Comparison of ENCODE assay signal across 1 cellular context in the genomic region with DNA sequence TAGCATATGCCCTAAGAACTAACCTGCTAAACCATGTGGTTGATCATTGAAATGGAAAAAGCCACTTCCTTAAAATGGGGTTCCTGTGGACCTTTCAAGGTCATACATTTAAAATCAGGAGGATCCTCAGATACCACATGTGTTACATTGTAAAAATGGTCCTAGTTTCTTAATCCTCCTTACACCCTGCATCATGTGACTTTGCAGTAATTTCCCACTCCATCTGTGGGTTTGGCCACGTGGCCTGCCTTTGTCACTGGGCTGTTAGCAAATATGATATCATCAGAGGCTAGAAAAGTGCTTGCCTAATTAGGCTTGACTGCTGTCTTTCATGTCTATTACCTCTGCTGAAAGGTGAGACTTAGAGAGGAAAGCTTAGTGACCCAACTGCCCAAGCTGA.
TF ChIP-seq lines count a peak whose summit lies in the region.

No MANE protein-coding gene starts in this region.

TF ChIP-seq in GM12878, 131 proteins besides CTCF, POLR2A, EP300 and RAD21 (continued from another document):
- no peak for TF ChIP-seq E4F1 (IDR thresholded peaks at IDR 0.05; ENCODE audit: borderline replicate concordance, partially characterized antibody)
- TF ChIP-seq BACH1 (IDR thresholded peaks at IDR 0.05; ENCODE audit: borderline replicate concordance): no peak
- TF ChIP-seq, protein P1, sequence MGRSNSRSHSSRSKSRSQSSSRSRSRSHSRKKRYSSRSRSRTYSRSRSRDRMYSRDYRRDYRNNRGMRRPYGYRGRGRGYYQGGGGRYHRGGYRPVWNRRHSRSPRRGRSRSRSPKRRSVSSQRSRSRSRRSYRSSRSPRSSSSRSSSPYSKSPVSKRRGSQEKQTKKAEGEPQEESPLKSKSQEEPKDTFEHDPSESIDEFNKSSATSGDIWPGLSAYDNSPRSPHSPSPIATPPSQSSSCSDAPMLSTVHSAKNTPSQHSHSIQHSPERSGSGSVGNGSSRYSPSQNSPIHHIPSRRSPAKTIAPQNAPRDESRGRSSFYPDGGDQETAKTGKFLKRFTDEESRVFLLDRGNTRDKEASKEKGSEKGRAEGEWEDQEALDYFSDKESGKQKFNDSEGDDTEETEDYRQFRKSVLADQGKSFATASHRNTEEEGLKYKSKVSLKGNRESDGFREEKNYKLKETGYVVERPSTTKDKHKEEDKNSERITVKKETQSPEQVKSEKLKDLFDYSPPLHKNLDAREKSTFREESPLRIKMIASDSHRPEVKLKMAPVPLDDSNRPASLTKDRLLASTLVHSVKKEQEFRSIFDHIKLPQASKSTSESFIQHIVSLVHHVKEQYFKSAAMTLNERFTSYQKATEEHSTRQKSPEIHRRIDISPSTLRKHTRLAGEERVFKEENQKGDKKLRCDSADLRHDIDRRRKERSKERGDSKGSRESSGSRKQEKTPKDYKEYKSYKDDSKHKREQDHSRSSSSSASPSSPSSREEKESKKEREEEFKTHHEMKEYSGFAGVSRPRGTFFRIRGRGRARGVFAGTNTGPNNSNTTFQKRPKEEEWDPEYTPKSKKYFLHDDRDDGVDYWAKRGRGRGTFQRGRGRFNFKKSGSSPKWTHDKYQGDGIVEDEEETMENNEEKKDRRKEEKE (IDR thresholded peaks at IDR 0.05): no peak
- TF ChIP-seq NR2F1 (conservative IDR thresholded peaks at IDR 0.05): peak; percentile 28; the same call in 1 of the 2 replicates
- TF ChIP-seq BHLHE40 (IDR thresholded peaks at IDR 0.05; ENCODE audit: borderline replicate concordance in 1 of 2, low read depth in 2 of 2, low read length in 1 of 2): peak in 1 of 2 experiments; percentile 39; a peak in 1 of 4 replicates
- TF ChIP-seq, protein P2, sequence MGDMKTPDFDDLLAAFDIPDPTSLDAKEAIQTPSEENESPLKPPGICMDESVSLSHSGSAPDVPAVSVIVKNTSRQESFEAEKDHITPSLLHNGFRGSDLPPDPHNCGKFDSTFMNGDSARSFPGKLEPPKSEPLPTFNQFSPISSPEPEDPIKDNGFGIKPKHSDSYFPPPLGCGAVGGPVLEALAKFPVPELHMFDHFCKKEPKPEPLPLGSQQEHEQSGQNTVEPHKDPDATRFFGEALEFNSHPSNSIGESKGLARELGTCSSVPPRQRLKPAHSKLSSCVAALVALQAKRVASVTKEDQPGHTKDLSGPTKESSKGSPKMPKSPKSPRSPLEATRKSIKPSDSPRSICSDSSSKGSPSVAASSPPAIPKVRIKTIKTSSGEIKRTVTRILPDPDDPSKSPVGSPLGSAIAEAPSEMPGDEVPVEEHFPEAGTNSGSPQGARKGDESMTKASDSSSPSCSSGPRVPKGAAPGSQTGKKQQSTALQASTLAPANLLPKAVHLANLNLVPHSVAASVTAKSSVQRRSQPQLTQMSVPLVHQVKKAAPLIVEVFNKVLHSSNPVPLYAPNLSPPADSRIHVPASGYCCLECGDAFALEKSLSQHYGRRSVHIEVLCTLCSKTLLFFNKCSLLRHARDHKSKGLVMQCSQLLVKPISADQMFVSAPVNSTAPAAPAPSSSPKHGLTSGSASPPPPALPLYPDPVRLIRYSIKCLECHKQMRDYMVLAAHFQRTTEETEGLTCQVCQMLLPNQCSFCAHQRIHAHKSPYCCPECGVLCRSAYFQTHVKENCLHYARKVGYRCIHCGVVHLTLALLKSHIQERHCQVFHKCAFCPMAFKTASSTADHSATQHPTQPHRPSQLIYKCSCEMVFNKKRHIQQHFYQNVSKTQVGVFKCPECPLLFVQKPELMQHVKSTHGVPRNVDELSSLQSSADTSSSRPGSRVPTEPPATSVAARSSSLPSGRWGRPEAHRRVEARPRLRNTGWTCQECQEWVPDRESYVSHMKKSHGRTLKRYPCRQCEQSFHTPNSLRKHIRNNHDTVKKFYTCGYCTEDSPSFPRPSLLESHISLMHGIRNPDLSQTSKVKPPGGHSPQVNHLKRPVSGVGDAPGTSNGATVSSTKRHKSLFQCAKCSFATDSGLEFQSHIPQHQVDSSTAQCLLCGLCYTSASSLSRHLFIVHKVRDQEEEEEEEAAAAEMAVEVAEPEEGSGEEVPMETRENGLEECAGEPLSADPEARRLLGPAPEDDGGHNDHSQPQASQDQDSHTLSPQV (IDR thresholded peaks at IDR 0.05): no peak
- no peak for TF ChIP-seq CBX3 (IDR thresholded peaks at IDR 0.05; ENCODE audit: borderline replicate concordance, low read depth)
- no peak for TF ChIP-seq SREBF2 (IDR thresholded peaks at IDR 0.05; ENCODE audit: low read length)
- peak; percentile 48; the same call in 1 of the 2 replicates for TF ChIP-seq SPI1 (IDR thresholded peaks at IDR 0.05; ENCODE audit: borderline replicate concordance, insufficient read depth, low read depth, low read length)
- TF ChIP-seq JUND (IDR thresholded peaks at IDR 0.05; ENCODE audit: low read depth, low read length): no peak
- 0 out of 4 replicates have a peak, but pooled peaks of 1 of the 2 experiments have one; percentile 17 for TF ChIP-seq IKZF2 (IDR thresholded peaks at IDR 0.05)
- TF ChIP-seq YY1 (IDR thresholded peaks at IDR 0.05; ENCODE audit: low read depth, low read length): no peak
- TF ChIP-seq GABPA (IDR thresholded peaks at IDR 0.05; ENCODE audit: low read depth): no peak
- no peak for TF ChIP-seq DPF2 (IDR thresholded peaks at IDR 0.05)
- TF ChIP-seq MLLT1 (IDR thresholded peaks at IDR 0.05): no peak
- no peak for TF ChIP-seq MTA3 (IDR thresholded peaks at IDR 0.05; ENCODE audit: borderline replicate concordance, low read length)
- TF ChIP-seq E2F4 (IDR thresholded peaks at IDR 0.05; ENCODE audit: low read depth, low read length): no peak
- no peak for TF ChIP-seq RELA (IDR thresholded peaks at IDR 0.05; ENCODE audit: borderline replicate concordance, partially characterized antibody)
- TF ChIP-seq REST (IDR thresholded peaks at IDR 0.05; ENCODE audit: low read depth, low read length): no peak
- no peak for TF ChIP-seq TCF7 (IDR thresholded peaks at IDR 0.05; ENCODE audit: borderline replicate concordance)
- peak; percentile 30 for TF ChIP-seq USF1 (IDR thresholded peaks at IDR 0.05; ENCODE audit: borderline replicate concordance, extremely low read length, insufficient read depth, low read depth, low read length)
- no peak for TF ChIP-seq MYC (IDR thresholded peaks at IDR 0.05; ENCODE audit: insufficient read depth, insufficient read length, insufficient replicate concordance, low read length, severe bottlenecking)
- no peak for TF ChIP-seq KLF5 (IDR thresholded peaks at IDR 0.05; ENCODE audit: partially characterized antibody)
- no peak for TF ChIP-seq TBL1XR1 (IDR thresholded peaks at IDR 0.05; ENCODE audit: low read depth, low read length)
- TF ChIP-seq, protein P3, sequence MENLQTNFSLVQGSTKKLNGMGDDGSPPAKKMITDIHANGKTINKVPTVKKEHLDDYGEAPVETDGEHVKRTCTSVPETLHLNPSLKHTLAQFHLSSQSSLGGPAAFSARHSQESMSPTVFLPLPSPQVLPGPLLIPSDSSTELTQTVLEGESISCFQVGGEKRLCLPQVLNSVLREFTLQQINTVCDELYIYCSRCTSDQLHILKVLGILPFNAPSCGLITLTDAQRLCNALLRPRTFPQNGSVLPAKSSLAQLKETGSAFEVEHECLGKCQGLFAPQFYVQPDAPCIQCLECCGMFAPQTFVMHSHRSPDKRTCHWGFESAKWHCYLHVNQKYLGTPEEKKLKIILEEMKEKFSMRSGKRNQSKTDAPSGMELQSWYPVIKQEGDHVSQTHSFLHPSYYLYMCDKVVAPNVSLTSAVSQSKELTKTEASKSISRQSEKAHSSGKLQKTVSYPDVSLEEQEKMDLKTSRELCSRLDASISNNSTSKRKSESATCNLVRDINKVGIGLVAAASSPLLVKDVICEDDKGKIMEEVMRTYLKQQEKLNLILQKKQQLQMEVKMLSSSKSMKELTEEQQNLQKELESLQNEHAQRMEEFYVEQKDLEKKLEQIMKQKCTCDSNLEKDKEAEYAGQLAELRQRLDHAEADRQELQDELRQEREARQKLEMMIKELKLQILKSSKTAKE (IDR thresholded peaks at IDR 0.05; ENCODE audit: low read depth, poor library complexity, severe bottlenecking): no peak
- TF ChIP-seq, protein P4, sequence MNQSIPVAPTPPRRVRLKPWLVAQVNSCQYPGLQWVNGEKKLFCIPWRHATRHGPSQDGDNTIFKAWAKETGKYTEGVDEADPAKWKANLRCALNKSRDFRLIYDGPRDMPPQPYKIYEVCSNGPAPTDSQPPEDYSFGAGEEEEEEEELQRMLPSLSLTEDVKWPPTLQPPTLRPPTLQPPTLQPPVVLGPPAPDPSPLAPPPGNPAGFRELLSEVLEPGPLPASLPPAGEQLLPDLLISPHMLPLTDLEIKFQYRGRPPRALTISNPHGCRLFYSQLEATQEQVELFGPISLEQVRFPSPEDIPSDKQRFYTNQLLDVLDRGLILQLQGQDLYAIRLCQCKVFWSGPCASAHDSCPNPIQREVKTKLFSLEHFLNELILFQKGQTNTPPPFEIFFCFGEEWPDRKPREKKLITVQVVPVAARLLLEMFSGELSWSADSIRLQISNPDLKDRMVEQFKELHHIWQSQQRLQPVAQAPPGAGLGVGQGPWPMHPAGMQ (IDR thresholded peaks at IDR 0.05; ENCODE audit: borderline replicate concordance): no peak
- no peak for TF ChIP-seq PAX5 (IDR thresholded peaks at IDR 0.05; ENCODE audit: borderline replicate concordance, low read depth, low read length)
